Comparison of ENCODE assay signal across 18 cellular contexts in the genomic region with DNA sequence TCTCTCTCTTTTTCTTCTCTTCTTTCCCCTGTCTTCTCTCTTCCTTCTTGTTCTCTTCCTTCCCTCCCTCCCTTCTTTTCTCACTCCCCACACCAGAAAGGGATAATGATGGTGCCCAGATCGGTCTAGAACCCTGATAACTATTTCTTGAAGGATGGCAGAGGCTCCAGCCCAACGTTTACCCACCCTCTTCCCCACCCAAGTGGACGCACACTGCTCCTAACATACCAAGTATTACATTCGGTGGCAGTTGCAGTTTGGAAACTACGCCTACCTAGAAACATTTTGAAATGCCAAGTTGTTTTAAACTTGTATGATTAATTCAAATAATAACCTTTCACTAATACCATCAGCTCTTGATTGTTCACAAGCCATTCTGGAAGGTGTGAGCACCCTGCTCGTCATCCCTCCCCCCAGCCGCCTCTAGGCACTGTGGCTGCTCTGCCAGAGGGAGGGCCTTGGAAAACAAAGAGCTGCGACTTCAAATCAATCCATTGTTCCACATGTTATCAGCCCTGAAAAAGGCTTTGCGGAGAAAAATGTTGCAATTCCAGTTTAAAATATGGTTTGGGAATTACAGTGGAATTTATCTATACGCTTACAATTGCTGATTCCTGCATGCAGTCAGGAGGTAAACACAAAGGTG.
DNase-seq lines count a peak whose midpoint lies in the region; ATAC-seq and TF ChIP-seq lines count a peak whose summit lies in the region.
"Had no signal": no experiment of that assay in that cellular context is flagged by ENCODE, and none has a peak within 500 bp of the region (broad histone marks: within the 10 kb centered on the region; RNA-seq: fewer than 3 reads in every experiment).

No MANE protein-coding gene starts in this region.

- no peaks in the 10 kb centered on the region for H3K9me3 ChIP-seq in Peyer's patch
- H3K9me3 ChIP-seq: BLaER1 treated with 17β-estradiol and CSF1 and Interleukin-3, amounts not matched to agents 10 nM and 100 nM had no signal

- WGBS in lower leg skin, 2 donors: 54% methylated on average over 10 of the region's 10 CpGs

- no peak overlapping the region for H3K27ac ChIP-seq in Peyer's patch
- H3K27ac ChIP-seq: BLaER1 treated with 17β-estradiol and CSF1 and Interleukin-3, amounts not matched to agents 10 nM and 100 nM; PC-9 had no signal

- no peaks in the 10 kb centered on the region for H3K27me3 ChIP-seq in Peyer's patch
- H3K27me3 ChIP-seq: BLaER1 treated with 17β-estradiol and CSF1 and Interleukin-3, amounts not matched to agents 10 nM and 100 nM had no signal

- intact Hi-C loops in lower leg skin (cut with DNase I; ENCODE audit: low total_unique reads): no loop called here

- POLR2A ChIA-PET in WTC11 (lab: Charles Lee): no interaction called here

- no peaks in the 10 kb centered on the region for H3K36me3 Mint-ChIP-seq in WTC11
- H3K36me3 Mint-ChIP-seq in progenitor cell of endocrine pancreas (ENCODE audit: insufficient read depth): no peaks in the 10 kb centered on the region
- H3K36me3 Mint-ChIP-seq: CD8-positive, alpha-beta T cell had no signal

- H3K36me3 ChIP-seq in Peyer's patch: no peaks in the 10 kb centered on the region
- H3K36me3 ChIP-seq: BLaER1 treated with 17β-estradiol and CSF1 and Interleukin-3, amounts not matched to agents 10 nM and 100 nM had no signal

- TF ChIP-seq POLR2A in Peyer's patch (IDR thresholded peaks at IDR 0.05): no peak
- no peak for TF ChIP-seq POLR2A in lower leg skin (IDR thresholded peaks at IDR 0.05)

- H3K4me1 Mint-ChIP-seq in WTC11 (peaks cover 23% of the 10 kb centered on the region), progenitor cell of endocrine pancreas (ENCODE audit: low read depth) (peaks cover 18% of the 10 kb centered on the region)

- CTCF ChIA-PET in WTC11 (lab: Charles Lee): interaction anchor here (1.2 kb wide), 1 partner anchor 21 kb away, joined by 3 read pairs; no protein-coding TSS in a partner anchor

- H3K27ac Mint-ChIP-seq in WTC11: no peak overlapping the region
- no peak overlapping the region for H3K27ac Mint-ChIP-seq in progenitor cell of endocrine pancreas
- H3K27ac Mint-ChIP-seq: CD8-positive, alpha-beta T cell; HFFc6 had no signal

- peak; percentile 97 for ATAC-seq in WTC11
- ATAC-seq: CD8-positive, alpha-beta T cell had no signal

- no peak overlapping the region for H3K4me3 ChIP-seq in Peyer's patch
- H3K4me3 ChIP-seq in lower leg skin (ENCODE audit: low read depth, poor library complexity, severe bottlenecking): no peak overlapping the region
- H3K4me3 ChIP-seq: BLaER1 treated with 17β-estradiol and CSF1 and Interleukin-3, amounts not matched to agents 10 nM and 100 nM; PC-9 had no signal

- no peak overlapping the region; the same call in 1 of the 2 replicates for H3K4me3 Mint-ChIP-seq in WTC11
- H3K4me3 Mint-ChIP-seq in progenitor cell of endocrine pancreas (ENCODE audit: low read depth): peak overlapping the region; percentile 6
- H3K4me3 Mint-ChIP-seq: CD8-positive, alpha-beta T cell; HFFc6 had no signal

- H3K4me1 ChIP-seq in Peyer's patch: no peaks in the 10 kb centered on the region
- H3K4me1 ChIP-seq: BLaER1 treated with 17β-estradiol and CSF1 and Interleukin-3, amounts not matched to agents 10 nM and 100 nM had no signal

- TF ChIP-seq CTCF in WTC11 (IDR thresholded peaks at IDR 0.05) (no peak), progenitor cell of endocrine pancreas (IDR thresholded peaks at IDR 0.05; ENCODE audit: unreplicated experiment) (no peak), Peyer's patch (IDR thresholded peaks at IDR 0.05) (no peak), lower leg skin (IDR thresholded peaks at IDR 0.05) (no peak)

- no peaks in the 10 kb centered on the region for H3K9me3 Mint-ChIP-seq in WTC11
- no peaks in the 10 kb centered on the region for H3K9me3 Mint-ChIP-seq in progenitor cell of endocrine pancreas (ENCODE audit: low read depth)
- H3K9me3 Mint-ChIP-seq: CD8-positive, alpha-beta T cell had no signal

- H3K27me3 Mint-ChIP-seq in WTC11 (ENCODE audit: low read depth): no peaks in the 10 kb centered on the region
- H3K27me3 Mint-ChIP-seq in progenitor cell of endocrine pancreas: no peaks in the 10 kb centered on the region

- DNase-seq in NCI-H146 (lab: John Stamatoyannopoulos, UW): peak; percentile 75
- DNase-seq in WTC11 (ENCODE audit: low spot score): peak; percentile 20
- DNase-seq in iPS-NIHi7 (ENCODE audit: extremely low spot score): peak; percentile 47
- no peak for DNase-seq in progenitor cell of endocrine pancreas (ENCODE audit: low spot score, unreplicated experiment)
- DNase-seq in Peyer's patch: no peak
- DNase-seq in stimulated activated CD4-positive, alpha-beta T cell treated with anti-CD3 and anti-CD28 coated beads, Interleukin-1b, Interleukin-23, amount 100 ng/mL, for 48 hours: no peak
- no peak for DNase-seq in lower leg skin (ENCODE audit: low spot score in 2 of 2)
- DNase-seq: Calu3; CD8-positive, alpha-beta T cell; EL; HFFc6; KG1; NCI-H1694; NCI-H2107; NCI-H2227 treated with DMSO at 0.1 percent for 48 hours; NCI-H510A treated with DMSO at 0.1 percent for 48 hours; PC-9 had no signal

TF ChIP-seq in WTC11, 78 proteins besides CTCF, POLR2A, EP300 and RAD21:
- TF ChIP-seq MYBL2 (CRISPR knock-in tag; IDR thresholded peaks at IDR 0.05): no peak
- TF ChIP-seq, protein P1, sequence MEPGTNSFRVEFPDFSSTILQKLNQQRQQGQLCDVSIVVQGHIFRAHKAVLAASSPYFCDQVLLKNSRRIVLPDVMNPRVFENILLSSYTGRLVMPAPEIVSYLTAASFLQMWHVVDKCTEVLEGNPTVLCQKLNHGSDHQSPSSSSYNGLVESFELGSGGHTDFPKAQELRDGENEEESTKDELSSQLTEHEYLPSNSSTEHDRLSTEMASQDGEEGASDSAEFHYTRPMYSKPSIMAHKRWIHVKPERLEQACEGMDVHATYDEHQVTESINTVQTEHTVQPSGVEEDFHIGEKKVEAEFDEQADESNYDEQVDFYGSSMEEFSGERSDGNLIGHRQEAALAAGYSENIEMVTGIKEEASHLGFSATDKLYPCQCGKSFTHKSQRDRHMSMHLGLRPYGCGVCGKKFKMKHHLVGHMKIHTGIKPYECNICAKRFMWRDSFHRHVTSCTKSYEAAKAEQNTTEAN (CRISPR knock-in tag; IDR thresholded peaks at IDR 0.05): no peak
- TF ChIP-seq, protein P2, sequence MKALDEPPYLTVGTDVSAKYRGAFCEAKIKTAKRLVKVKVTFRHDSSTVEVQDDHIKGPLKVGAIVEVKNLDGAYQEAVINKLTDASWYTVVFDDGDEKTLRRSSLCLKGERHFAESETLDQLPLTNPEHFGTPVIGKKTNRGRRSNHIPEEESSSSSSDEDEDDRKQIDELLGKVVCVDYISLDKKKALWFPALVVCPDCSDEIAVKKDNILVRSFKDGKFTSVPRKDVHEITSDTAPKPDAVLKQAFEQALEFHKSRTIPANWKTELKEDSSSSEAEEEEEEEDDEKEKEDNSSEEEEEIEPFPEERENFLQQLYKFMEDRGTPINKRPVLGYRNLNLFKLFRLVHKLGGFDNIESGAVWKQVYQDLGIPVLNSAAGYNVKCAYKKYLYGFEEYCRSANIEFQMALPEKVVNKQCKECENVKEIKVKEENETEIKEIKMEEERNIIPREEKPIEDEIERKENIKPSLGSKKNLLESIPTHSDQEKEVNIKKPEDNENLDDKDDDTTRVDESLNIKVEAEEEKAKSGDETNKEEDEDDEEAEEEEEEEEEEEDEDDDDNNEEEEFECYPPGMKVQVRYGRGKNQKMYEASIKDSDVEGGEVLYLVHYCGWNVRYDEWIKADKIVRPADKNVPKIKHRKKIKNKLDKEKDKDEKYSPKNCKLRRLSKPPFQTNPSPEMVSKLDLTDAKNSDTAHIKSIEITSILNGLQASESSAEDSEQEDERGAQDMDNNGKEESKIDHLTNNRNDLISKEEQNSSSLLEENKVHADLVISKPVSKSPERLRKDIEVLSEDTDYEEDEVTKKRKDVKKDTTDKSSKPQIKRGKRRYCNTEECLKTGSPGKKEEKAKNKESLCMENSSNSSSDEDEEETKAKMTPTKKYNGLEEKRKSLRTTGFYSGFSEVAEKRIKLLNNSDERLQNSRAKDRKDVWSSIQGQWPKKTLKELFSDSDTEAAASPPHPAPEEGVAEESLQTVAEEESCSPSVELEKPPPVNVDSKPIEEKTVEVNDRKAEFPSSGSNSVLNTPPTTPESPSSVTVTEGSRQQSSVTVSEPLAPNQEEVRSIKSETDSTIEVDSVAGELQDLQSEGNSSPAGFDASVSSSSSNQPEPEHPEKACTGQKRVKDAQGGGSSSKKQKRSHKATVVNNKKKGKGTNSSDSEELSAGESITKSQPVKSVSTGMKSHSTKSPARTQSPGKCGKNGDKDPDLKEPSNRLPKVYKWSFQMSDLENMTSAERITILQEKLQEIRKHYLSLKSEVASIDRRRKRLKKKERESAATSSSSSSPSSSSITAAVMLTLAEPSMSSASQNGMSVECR (CRISPR knock-in tag; IDR thresholded peaks at IDR 0.05; ENCODE audit: borderline replicate concordance): no peak
- no peak for TF ChIP-seq JUN (CRISPR knock-in tag; IDR thresholded peaks at IDR 0.05)
- TF ChIP-seq CREB1 (CRISPR knock-in tag; IDR thresholded peaks at IDR 0.05): no peak
- TF ChIP-seq, protein P3, sequence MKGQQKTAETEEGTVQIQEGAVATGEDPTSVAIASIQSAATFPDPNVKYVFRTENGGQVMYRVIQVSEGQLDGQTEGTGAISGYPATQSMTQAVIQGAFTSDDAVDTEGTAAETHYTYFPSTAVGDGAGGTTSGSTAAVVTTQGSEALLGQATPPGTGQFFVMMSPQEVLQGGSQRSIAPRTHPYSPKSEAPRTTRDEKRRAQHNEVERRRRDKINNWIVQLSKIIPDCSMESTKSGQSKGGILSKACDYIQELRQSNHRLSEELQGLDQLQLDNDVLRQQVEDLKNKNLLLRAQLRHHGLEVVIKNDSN (CRISPR knock-in tag; IDR thresholded peaks at IDR 0.05): no peak
- TF ChIP-seq NR1H2 (CRISPR knock-in tag; IDR thresholded peaks at IDR 0.05): no peak
- TF ChIP-seq ZNF232 (CRISPR knock-in tag; IDR thresholded peaks at IDR 0.05): no peak
- TF ChIP-seq, protein P4, sequence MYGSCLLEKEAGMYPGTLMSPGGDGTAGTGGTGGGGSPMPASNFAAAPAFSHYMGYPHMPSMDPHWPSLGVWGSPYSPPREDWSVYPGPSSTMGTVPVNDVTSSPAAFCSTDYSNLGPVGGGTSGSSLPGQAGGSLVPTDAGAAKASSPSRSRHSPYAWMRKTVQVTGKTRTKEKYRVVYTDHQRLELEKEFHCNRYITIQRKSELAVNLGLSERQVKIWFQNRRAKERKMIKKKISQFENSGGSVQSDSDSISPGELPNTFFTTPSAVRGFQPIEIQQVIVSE (CRISPR knock-in tag; IDR thresholded peaks at IDR 0.05; ENCODE audit: borderline replicate concordance): no peak
- TF ChIP-seq ELF4 (CRISPR knock-in tag; IDR thresholded peaks at IDR 0.05; ENCODE audit: low read depth): no peak
- TF ChIP-seq IRF2 (CRISPR knock-in tag; IDR thresholded peaks at IDR 0.05; ENCODE audit: borderline replicate concordance, low read depth): no peak
- TF ChIP-seq ZNF423 (CRISPR knock-in tag; IDR thresholded peaks at IDR 0.05): no peak
- TF ChIP-seq GTF2I (CRISPR knock-in tag; conservative IDR thresholded peaks at IDR 0.05): no peak

Comparison
In these comparisons a context has a peak if more than half of its experiments do, and no peak if none do; other contexts are left out.
1. DNase-seq: peak in NCI-H146 (single experiment), WTC11 (single experiment) and iPS-NIHi7 (single experiment); none in progenitor cell of endocrine pancreas (single experiment), Peyer's patch (0 of 3), stimulated activated CD4-positive, alpha-beta T cell treated with anti-CD3 and anti-CD28 coated beads, Interleukin-1b, Interleukin-23, amount 100 ng/mL, for 48 hours (single experiment) and lower leg skin (0 of 2).